ENCODE assay signal across 7 cellular contexts in the genomic region with DNA sequence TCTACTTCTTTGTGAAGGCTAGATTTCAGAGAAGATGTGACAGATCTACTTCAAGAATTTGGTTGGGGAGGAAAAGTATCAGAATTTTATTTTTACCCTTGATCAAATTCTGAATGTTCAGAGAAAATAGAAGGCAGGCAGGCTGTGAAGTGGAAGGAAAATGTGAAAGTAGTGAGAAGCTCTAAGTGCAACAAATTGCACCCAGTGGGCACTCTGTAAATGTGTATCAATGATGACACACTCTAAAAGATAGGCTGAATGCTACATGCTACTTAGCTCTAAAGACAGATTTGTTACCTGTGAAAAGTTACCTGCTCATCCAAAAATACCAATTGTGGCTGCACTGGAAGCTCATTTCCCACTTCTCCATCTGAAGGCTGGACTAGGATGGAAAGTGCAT.
"Had no signal": no experiment of that assay in that cellular context is flagged by ENCODE, and none has a peak within 500 bp of the region (broad histone marks: within the 10 kb centered on the region; RNA-seq: fewer than 3 reads in every experiment).

No MANE protein-coding gene starts in this region.

- FAIRE-seq: HepG2, HTR-8/SVneo, K562 had no signal

- H3K27ac Mint-ChIP-seq: IgD-negative memory B cell had no signal

- H3K4me3 Mint-ChIP-seq: IgD-negative memory B cell had no signal

- H3K36me3 Mint-ChIP-seq: IgD-negative memory B cell had no signal

- H3K27me3 Mint-ChIP-seq: IgD-negative memory B cell had no signal

- DNase-seq: IMR-90, KBM-7 had no signal

- H3K4me3 ChIP-seq: K562 had no signal

- H3K9me3 Mint-ChIP-seq: IgD-negative memory B cell had no signal

- H3K27ac ChIP-seq: HL-60 had no signal

- H3K4me1 Mint-ChIP-seq: IgD-negative memory B cell had no signal

- ATAC-seq: HepG2, K562 had no signal
